ENCODE assay signal across 16 cellular contexts in the genomic region with DNA sequence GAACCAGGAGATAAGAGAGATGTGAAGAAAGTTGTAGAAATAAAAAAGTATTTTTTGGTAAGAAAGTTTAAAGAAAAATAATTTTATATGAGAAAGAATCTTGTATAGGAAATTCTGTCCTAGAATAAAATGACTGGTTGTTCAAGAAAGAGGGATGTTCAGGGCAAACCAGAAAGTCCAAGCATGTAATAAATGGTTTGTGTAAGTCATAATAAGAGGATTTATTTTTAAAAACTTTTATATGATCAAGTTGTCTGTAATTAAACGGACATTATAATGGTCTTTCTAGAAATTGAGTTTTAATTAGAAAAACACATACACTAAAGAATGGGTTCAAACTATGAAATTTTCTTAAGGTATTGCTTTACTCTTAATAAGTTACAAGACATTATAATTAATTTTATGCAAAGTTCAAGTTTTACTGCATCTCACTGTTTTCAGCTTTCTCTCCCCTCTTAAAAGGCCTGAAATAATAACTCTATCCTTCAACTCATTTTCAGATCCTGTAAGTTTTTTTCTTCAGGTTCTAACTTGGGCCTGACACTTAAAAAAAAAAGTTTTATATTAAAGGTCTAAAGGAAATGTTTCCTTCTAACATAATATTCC. TPM values are rescaled to one million over a fixed set of nuclear protein-coding genes. Genes with fewer than 3 reads are reported as not detected.
A peak's percentile ranks its signal among the peaks of the same experiment; 100 is the strongest.
DNase-seq lines count a peak whose midpoint lies in the region; ATAC-seq, FAIRE-seq and TF ChIP-seq lines count a peak whose summit lies in the region.
"Had no signal": no experiment of that assay in that cellular context is flagged by ENCODE, and none has a peak within 500 bp of the region (broad histone marks: within the 10 kb centered on the region; RNA-seq: fewer than 3 reads in every experiment).

No MANE protein-coding gene starts in this region.

- H3K9me3 ChIP-seq in mammary epithelial cell (replicated peaks; ENCODE audit: insufficient read depth, low read length) (peaks cover 22% of the 10 kb centered on the region), neural progenitor cell (ENCODE audit: low read depth) (peaks cover 30% of the 10 kb centered on the region), small intestine (ENCODE audit: control insufficient read depth, low read depth) (no peaks in the 10 kb centered on the region)

- H3K9me3 Mint-ChIP-seq in MCF 10A (ENCODE audit: unreplicated experiment) (peaks cover 41% of the 10 kb centered on the region), neural progenitor cell (peaks cover 31% of the 10 kb centered on the region)

- 75% methylated on average over 1 of the region's 1 CpG for WGBS in mammary epithelial cell (ENCODE audit: low coverage, missing lambda C conversion rate)
- 30 to 90% (median 52%) methylated on average over 1 of the region's 1 CpG for WGBS in small intestine, 3 donors

- H3K36me3 Mint-ChIP-seq in MCF 10A (ENCODE audit: insufficient read depth, unreplicated experiment) (no peaks in the 10 kb centered on the region), neural progenitor cell (no peaks in the 10 kb centered on the region)

- POLR2A ChIA-PET in MCF 10A (lab: Yijun Ruan, JAX): no interaction called here

- in situ Hi-C loops in mammary epithelial cell (cut with MboI; ENCODE audit: low sequenced_read_pairs in 2 of 2): no loop called here

- no peaks in the 10 kb centered on the region for H4K20me1 ChIP-seq in mammary epithelial cell (ENCODE audit: insufficient read depth, low read length)
- no peaks in the 10 kb centered on the region for H4K20me1 ChIP-seq in neural progenitor cell (ENCODE audit: low read depth)

- H3K4me1 ChIP-seq in mammary epithelial cell (ENCODE audit: insufficient read depth, low read length) (no peaks in the 10 kb centered on the region), neural progenitor cell (no peaks in the 10 kb centered on the region), small intestine (ENCODE audit: control insufficient read depth in 2 of 2, insufficient read depth in 1 of 2, low read depth in 1 of 2, low read length in 1 of 2) (no peaks in the 10 kb centered on the region)
- H3K4me1 ChIP-seq: SJCRH30 had no signal

- H3K79me2 ChIP-seq in mammary epithelial cell (ENCODE audit: insufficient read depth, low read length): no peaks in the 10 kb centered on the region
- H3K79me2 ChIP-seq in neural progenitor cell (ENCODE audit: low read depth): no peaks in the 10 kb centered on the region

- H3K4me3 ChIP-seq in mammary epithelial cell (replicated peaks in 1 of 3; ENCODE audit: insufficient read depth in 1 of 3, low read depth in 2 of 3, low read length in 3 of 3) (no peak overlapping the region), NB4 (ENCODE audit: low read depth, low read length) (no peak overlapping the region), neural progenitor cell (no peak overlapping the region), small intestine (ENCODE audit: low read depth in 1 of 2, low read length in 2 of 2) (no peak overlapping the region)
- H3K4me3 ChIP-seq: SJCRH30 had no signal

- no peaks in the 10 kb centered on the region for H3F3A ChIP-seq in neural progenitor cell (ENCODE audit: low read depth)

- no peak overlapping the region for H3K9ac ChIP-seq in mammary epithelial cell (ENCODE audit: insufficient read depth, low read length)
- H3K9ac ChIP-seq in neural progenitor cell: no peak overlapping the region

- TF ChIP-seq CTCF in MCF 10A (IDR thresholded peaks at IDR 0.05; ENCODE audit: unreplicated experiment) (no peak), mammary epithelial cell (conservative IDR thresholded peaks at IDR 0.05 in 1 of 2, IDR thresholded peaks at IDR 0.05 in 1 of 2; ENCODE audit: extremely low read depth in 1 of 2, insufficient read depth in 1 of 2, low read depth in 1 of 2, low read length in 2 of 2) (no peak), NB4 (IDR thresholded peaks at IDR 0.05; ENCODE audit: low read depth, low read length) (no peak), neural progenitor cell (IDR thresholded peaks at IDR 0.05) (no peak)

- H3K4me2 ChIP-seq in mammary epithelial cell (ENCODE audit: insufficient read depth, low read depth, low read length) (no peak overlapping the region), neural progenitor cell (no peak overlapping the region)

- peaks cover 11% of the 10 kb centered on the region for H3K27me3 Mint-ChIP-seq in MCF 10A (ENCODE audit: insufficient read depth, unreplicated experiment)
- peaks cover 2% of the 10 kb centered on the region for H3K27me3 Mint-ChIP-seq in neural progenitor cell (ENCODE audit: insufficient read depth, low read depth)

- H3K4me3 Mint-ChIP-seq in MCF 10A (ENCODE audit: unreplicated experiment): no peak overlapping the region
- H3K4me3 Mint-ChIP-seq in neural progenitor cell: no peak overlapping the region

- no peak for FAIRE-seq in small intestine (lab: Jason Lieb, UNC)
- FAIRE-seq: D721Med had no signal

- TF ChIP-seq POLR2A in NB4 (IDR thresholded peaks at IDR 0.05; ENCODE audit: extremely low read depth, insufficient read length): no peak

- H3K27me3 ChIP-seq in mammary epithelial cell (ENCODE audit: insufficient read depth, low read length) (no peaks in the 10 kb centered on the region), neural progenitor cell (no peaks in the 10 kb centered on the region), small intestine (ENCODE audit: control insufficient read depth in 2 of 2, insufficient read depth in 2 of 2, low read length in 2 of 2) (no peaks in the 10 kb centered on the region)
- H3K27me3 ChIP-seq: SJCRH30 had no signal

- H2AFZ ChIP-seq in mammary epithelial cell (ENCODE audit: low read depth, low read length) (no peak overlapping the region), neural progenitor cell (replicated peaks) (no peak overlapping the region)

- intact Hi-C loops in MCF 10A (cut with micrococcal nuclease) (no loop called here), mammary epithelial cell (cut with micrococcal nuclease) (no loop called here)

- H3K36me3 ChIP-seq in mammary epithelial cell (ENCODE audit: insufficient read depth, low read length) (no peaks in the 10 kb centered on the region), neural progenitor cell (no peaks in the 10 kb centered on the region), small intestine (ENCODE audit: control insufficient read depth in 2 of 2, insufficient read depth in 2 of 2, low read length in 2 of 2) (no peaks in the 10 kb centered on the region)
- H3K36me3 ChIP-seq: SJCRH30 had no signal

- BruUV-seq in MCF 10A (replicated peaks; lab: Mats Ljungman, UMichigan) (no TSS peak), mammary epithelial cell (replicated peaks; lab: Mats Ljungman, UMichigan) (no TSS peak)

- dilution Hi-C loops in mammary epithelial cell (cut with HindIII; ENCODE audit: low sequenced_read_pairs): no loop called here

- H3K27ac Mint-ChIP-seq in MCF 10A (ENCODE audit: low read depth, unreplicated experiment) (no peak overlapping the region), neural progenitor cell (no peak overlapping the region)

- DNase-seq in MCF 10A (ENCODE audit: unreplicated experiment) (peak; percentile 20), mammary epithelial cell (no peak), NB4 (ENCODE audit: low read depth) (peak; percentile 14), RPMI8226 (peak; percentile 3), neural progenitor cell (ENCODE audit: low spot score) (peak; percentile 32), small intestine (no peak)
- DNase-seq: AML-193, IMR-90, NCI-H1417, NCI-H2029, NCI-H510A treated with DMSO at 0.1 percent for 48 hours had no signal

- H3K4me1 Mint-ChIP-seq in MCF 10A (ENCODE audit: insufficient read depth, unreplicated experiment) (no peaks in the 10 kb centered on the region), neural progenitor cell (no peaks in the 10 kb centered on the region)

- CTCF ChIA-PET in MCF 10A (lab: Yijun Ruan, JAX): interaction anchor here (0.5 to 0.7 kb wide), 2 partner anchors 377 to 461 kb away, joined by 3 to 4 read pairs; no protein-coding TSS in a partner anchor
- CTCF ChIA-PET in mammary epithelial cell (lab: Charles Lee; ENCODE audit: low non-redundant PET): no interaction called here

- H3K27ac ChIP-seq in mammary epithelial cell (ENCODE audit: insufficient read depth, low read depth, low read length) (no peak overlapping the region), neural progenitor cell (no peak overlapping the region), small intestine (ENCODE audit: low read depth in 1 of 2, low read length in 1 of 2) (no peak overlapping the region)
- H3K27ac ChIP-seq: SJCRH30 had no signal

- no peak for ATAC-seq in GM21381 (IDR thresholded peaks at IDR 0.05; ENCODE audit: unreplicated experiment)
- ATAC-seq in HG02970 (IDR thresholded peaks at IDR 0.05; ENCODE audit: low FRiP score, unreplicated experiment): no peak
- ATAC-seq: Panc1 had no signal

RNA-seq across cellular contexts. Expression of a gene that starts 56.1 kb away (rescaled TPM):
- total RNA-seq in MCF 10A (2022): 14.6 and 15.4 TPM in 2 replicates
- total RNA-seq in mammary epithelial cell: 1 to 10 TPM; 5.7 to 6.4 TPM
- polyA plus RNA-seq in mammary epithelial cell: 3.0 TPM
- polyA minus RNA-seq in mammary epithelial cell: 2.8 TPM
- 17.0 and 28.8 TPM in 2 replicates for total RNA-seq in neural progenitor cell (ENCODE audit: low replicate concordance)
- polyA plus RNA-seq in small intestine: 1 to 10 TPM in 2 of 3 donors, under 1 TPM in 1; 0.54 to 5.0 (median 1.6) TPM

RNA-seq across cellular contexts. Expression of a gene that starts 59.5 kb away (rescaled TPM):
- total RNA-seq in MCF 10A (2022): not detected in 2 replicates
- total RNA-seq in mammary epithelial cell: 1 to 10 TPM in 1 of 2 donors, not detected in 1; 2.7 TPM
- 2.5 TPM for polyA plus RNA-seq in mammary epithelial cell
- not detected for polyA minus RNA-seq in mammary epithelial cell
- 17.9 and 22.4 TPM in 2 replicates for total RNA-seq in neural progenitor cell (ENCODE audit: low replicate concordance)
- 1,000 to 10,000 TPM in 1 of 3 donors, 100 to 1,000 TPM in 1, 10 to 100 TPM in 1; 19.9 to 1,014 (median 191) TPM for polyA plus RNA-seq in small intestine

Comparison
In these comparisons a context has a peak if more than half of its experiments do, and no peak if none do; other contexts are left out.
1. DNase-seq: peak in MCF 10A (single experiment), NB4 (single experiment), RPMI8226 (single experiment) and neural progenitor cell (single experiment); none in mammary epithelial cell (single experiment) and small intestine (single experiment).